Comparison of ENCODE assay signal across 8 cellular contexts in the genomic region with DNA sequence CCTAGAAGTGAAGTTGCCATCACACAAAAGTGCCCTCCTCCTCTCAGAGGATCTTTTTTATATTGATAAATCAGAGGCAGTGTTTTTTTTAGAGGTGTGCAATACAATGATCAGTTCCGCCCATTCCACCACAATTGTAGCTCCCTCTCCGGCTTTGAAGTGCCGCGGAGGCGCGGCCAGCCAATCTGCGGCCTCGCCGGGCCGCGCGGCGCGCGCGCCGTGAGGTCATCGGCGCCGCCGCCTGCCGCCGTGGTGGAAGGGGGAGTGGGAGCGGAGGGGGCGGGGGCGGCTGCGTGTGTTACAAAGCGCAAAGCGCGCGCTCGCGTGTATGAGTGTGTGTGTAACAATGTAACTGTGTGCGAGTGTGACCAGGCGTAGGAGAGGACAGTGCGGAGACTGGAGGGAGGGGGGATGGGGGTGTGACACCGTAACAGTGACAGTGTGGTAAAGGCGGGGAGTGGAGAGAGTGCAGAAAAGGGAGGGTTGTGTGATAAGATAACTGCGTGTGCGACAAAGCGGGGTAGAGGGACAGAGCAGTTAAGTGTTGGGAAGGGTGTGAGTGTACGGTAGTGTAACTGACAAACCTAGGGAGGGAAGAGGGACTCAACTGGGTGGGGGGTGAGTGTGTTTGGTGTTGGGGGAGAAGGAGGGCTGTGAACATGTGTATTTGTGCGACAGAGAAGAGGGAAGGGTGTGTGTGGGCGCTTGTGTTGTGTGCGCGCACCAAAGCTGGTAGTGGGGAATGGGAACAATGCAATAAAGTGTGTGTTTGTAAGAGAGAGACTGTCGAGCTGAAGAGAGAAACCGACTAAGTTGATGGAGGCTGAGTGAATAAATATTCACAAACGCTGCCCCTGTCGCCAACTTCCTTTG. TPM values are rescaled to one million over a fixed set of nuclear protein-coding genes. Genes with fewer than 3 reads are reported as not detected.
A peak's percentile ranks its signal among the peaks of the same experiment; 100 is the strongest.
DNase-seq lines count a peak whose midpoint lies in the region; ATAC-seq and TF ChIP-seq lines count a peak whose summit lies in the region.

SP8 (minus strand) TSS at position 108 of the 873 bp plus-strand sequence; CDS start at position 20, 88 bp downstream.

- TF ChIP-seq CTCF in cardiac muscle cell (IDR thresholded peaks at IDR 0.05; ENCODE audit: low read depth, low read length) (no peak), upper lobe of right lung (IDR thresholded peaks at IDR 0.05) (no peak)

- peak within 1 kb of the TSS; percentile 69 to 81 (median 73) for H3K4me3 Mint-ChIP-seq in immature natural killer cell

- H3K27me3 ChIP-seq in cardiac muscle cell (peaks cover 100% of the 10 kb centered on the region), upper lobe of right lung (peaks cover 98% of the 10 kb centered on the region)

- peaks cover 48 to 67% (median 62%) of the 10 kb centered on the region in 3 donors for H3K27me3 Mint-ChIP-seq in immature natural killer cell (ENCODE audit: low read depth in 3 of 3)

- H3K4me1 Mint-ChIP-seq in immature natural killer cell: peaks cover 18 to 33% of the 10 kb centered on the region in 2 donors

- peaks cover 7 to 46% (median 24%) of the 10 kb centered on the region in 6 donors for H3K9me3 Mint-ChIP-seq in immature natural killer cell

- H3K4me3 ChIP-seq in cardiac muscle cell (peak within 1 kb of the TSS; percentile 53), upper lobe of right lung (peak within 1 kb of the TSS; percentile 17)

- H3K27ac ChIP-seq in cardiac muscle cell (no peak within 1 kb of the TSS), upper lobe of right lung (no peak within 1 kb of the TSS)

- H3K9me3 ChIP-seq in cardiac muscle cell (ENCODE audit: low read depth) (no peaks in the 10 kb centered on the region), upper lobe of right lung (no peaks in the 10 kb centered on the region)

- no peaks in the 10 kb centered on the region for H3K36me3 ChIP-seq in cardiac muscle cell
- H3K36me3 ChIP-seq in upper lobe of right lung: no peaks in the 10 kb centered on the region

- no peak within 1 kb of the TSS for H3K27ac Mint-ChIP-seq in immature natural killer cell

- intact Hi-C loops in cardiac septum (cut with DNase I): loop anchor here (10.0 kb wide), 1 partner anchor 978 kb away; no protein-coding TSS in a partner anchor
- intact Hi-C loops in upper lobe of right lung (cut with DNase I): no loop called here

- H3K4me1 ChIP-seq in cardiac muscle cell (ENCODE audit: low read depth) (peaks cover 11% of the 10 kb centered on the region), upper lobe of right lung (peaks cover 17% of the 10 kb centered on the region)

- peak in 1 of 2 donors; percentile 74 for DNase-seq in cardiac muscle cell (ENCODE audit: low read depth in 1 of 2, low spot score in 1 of 2)
- DNase-seq in cardiac septum (ENCODE audit: low spot score): no peak
- DNase-seq in NCI-H2196 treated with DMSO at 0.1 percent for 48 hours (lab: John Stamatoyannopoulos, UW; ENCODE audit: unreplicated experiment): peak; percentile 51
- DNase-seq in amniotic epithelial cell (ENCODE audit: low read depth): peak; percentile 13
- DNase-seq in immature natural killer cell: no peak
- no peak for DNase-seq in upper lobe of right lung
- no peak for DNase-seq in NCI-H1694 treated with DMSO at 0.1 percent for 48 hours (lab: John Stamatoyannopoulos, UW)

- H3K36me3 Mint-ChIP-seq in immature natural killer cell: peaks cover 3 to 9% (median 6%) of the 10 kb centered on the region in 3 donors

- no peak for ATAC-seq in upper lobe of right lung
- ATAC-seq in HG02870 (IDR thresholded peaks at IDR 0.05; ENCODE audit: unreplicated experiment): no peak

RNA-seq across cellular contexts. Expression of gene SP8, which starts in this region (rescaled TPM):
- 0.42 and 0.74 TPM in 2 replicates for total RNA-seq in cardiac muscle cell
- not detected in 2 replicates for polyA plus RNA-seq in cardiac muscle cell
- not detected for total RNA-seq in cardiac septum
- polyA plus RNA-seq in immature natural killer cell: not detected
- not detected for total RNA-seq in upper lobe of right lung

Comparison
In these comparisons a context has a peak if more than half of its experiments do, and no peak if none do; other contexts are left out.
1. DNase-seq: peak in NCI-H2196 treated with DMSO at 0.1 percent for 48 hours (single experiment) and amniotic epithelial cell (single experiment); none in cardiac septum (single experiment), immature natural killer cell (0 of 3), upper lobe of right lung (single experiment) and NCI-H1694 treated with DMSO at 0.1 percent for 48 hours (single experiment).